13 cellular contexts compared by ENCODE assay signal in the genomic region with DNA sequence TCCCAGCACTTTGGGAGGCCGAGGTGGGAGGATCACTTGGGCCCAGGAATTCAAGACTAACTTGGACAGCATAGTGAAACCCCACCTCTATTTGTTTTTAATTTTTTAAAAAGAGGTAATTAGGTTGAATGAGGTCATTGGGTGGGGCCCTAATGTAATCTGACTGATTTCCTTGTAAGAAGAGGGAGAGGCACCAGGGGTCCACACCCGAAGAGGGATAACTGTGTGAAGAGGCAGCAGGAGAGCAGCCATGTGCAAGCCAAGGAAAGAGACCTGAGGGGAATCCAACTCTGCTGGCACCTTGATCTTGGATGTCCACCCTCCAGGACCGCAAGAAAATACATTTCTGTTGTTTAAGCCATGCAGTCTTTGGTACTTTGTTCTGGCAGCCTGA.
DNase-seq lines count a peak whose midpoint lies in the region; ATAC-seq and TF ChIP-seq lines count a peak whose summit lies in the region.
"Had no signal": no experiment of that assay in that cellular context is flagged by ENCODE, and none has a peak within 500 bp of the region (broad histone marks: within the 10 kb centered on the region; RNA-seq: fewer than 3 reads in every experiment).

No MANE protein-coding gene starts in this region.

- POLR2A ChIA-PET in HEK293T (lab: Yijun Ruan, JAX) = no interaction called here

- H3K36me3 ChIP-seq in GM23338 (ENCODE audit: insufficient read depth) (no peaks in the 10 kb centered on the region), OCI-LY1 (ENCODE audit: insufficient read depth, low read length) (no peaks in the 10 kb centered on the region), esophagus squamous epithelium (no peaks in the 10 kb centered on the region), smooth muscle cell (ENCODE audit: low read depth) (no peaks in the 10 kb centered on the region)
- H3K36me3 ChIP-seq: gastrocnemius medialis, MG63 had no signal

- H3K4me3 Mint-ChIP-seq in GM23338 = no peak overlapping the region
- H3K4me3 Mint-ChIP-seq in progenitor cell of endocrine pancreas (ENCODE audit: low read depth) = no peak overlapping the region
- H3K4me3 Mint-ChIP-seq: activated CD4-positive, alpha-beta T cell treated with anti-CD3 and anti-CD28 coated beads, Interleukin-2, amount 10 ng/mL, durations not matched to agents 24 days and 14 days; mesothelial cell of epicardium had no signal

- H3K27ac ChIP-seq in GM23338 (ENCODE audit: low read depth) (peak overlapping the region; percentile 93), OCI-LY1 (ENCODE audit: low read depth, low read length, poor library complexity, severe bottlenecking) (peak overlapping the region; percentile 98), esophagus squamous epithelium (peak overlapping the region; percentile 32 to 70 (median 50)), smooth muscle cell (ENCODE audit: low read depth) (no peak overlapping the region)
- H3K27ac ChIP-seq: gastrocnemius medialis, testis had no signal

- H3K27ac Mint-ChIP-seq in GM23338 (peak overlapping the region; percentile 92), progenitor cell of endocrine pancreas (peak overlapping the region; percentile 33)
- H3K27ac Mint-ChIP-seq: activated CD4-positive, alpha-beta T cell treated with anti-CD3 and anti-CD28 coated beads, Interleukin-2, amount 10 ng/mL, durations not matched to agents 24 days and 14 days had no signal

- H3K9ac ChIP-seq in OCI-LY1 (ENCODE audit: low read length) (peak overlapping the region; percentile 74), smooth muscle cell (ENCODE audit: low read depth) (no peak overlapping the region)

- no peaks in the 10 kb centered on the region for H4K20me1 ChIP-seq in GM23338 (replicated peaks; ENCODE audit: insufficient read depth)
- no peaks in the 10 kb centered on the region for H4K20me1 ChIP-seq in OCI-LY1 (ENCODE audit: insufficient read depth, low read length)
- no peaks in the 10 kb centered on the region for H4K20me1 ChIP-seq in smooth muscle cell (ENCODE audit: low read depth)

- H3K27me3 ChIP-seq in GM23338 (ENCODE audit: insufficient read depth) (no peaks in the 10 kb centered on the region), OCI-LY1 (ENCODE audit: insufficient read depth, low read length) (no peaks in the 10 kb centered on the region), esophagus squamous epithelium (no peaks in the 10 kb centered on the region), smooth muscle cell (ENCODE audit: low read depth) (no peaks in the 10 kb centered on the region)
- H3K27me3 ChIP-seq: gastrocnemius medialis, MG63, testis had no signal

- H3K9me3 Mint-ChIP-seq in GM23338 (no peaks in the 10 kb centered on the region), progenitor cell of endocrine pancreas (ENCODE audit: low read depth) (peaks cover 3% of the 10 kb centered on the region)
- H3K9me3 Mint-ChIP-seq: activated CD4-positive, alpha-beta T cell treated with anti-CD3 and anti-CD28 coated beads, Interleukin-2, amount 10 ng/mL, durations not matched to agents 24 days and 14 days; mesothelial cell of epicardium had no signal

- no peaks in the 10 kb centered on the region for H3K79me2 ChIP-seq in GM23338 (replicated peaks; ENCODE audit: insufficient read depth)
- no peaks in the 10 kb centered on the region for H3K79me2 ChIP-seq in OCI-LY1 (ENCODE audit: insufficient read depth, low read length)
- no peaks in the 10 kb centered on the region for H3K79me2 ChIP-seq in smooth muscle cell (ENCODE audit: low read depth)

- H3K4me1 ChIP-seq in GM23338 (ENCODE audit: insufficient read depth) (peaks cover 34% of the 10 kb centered on the region), OCI-LY1 (ENCODE audit: insufficient read depth, low read length, severe bottlenecking) (peaks cover 88% of the 10 kb centered on the region), esophagus squamous epithelium (peaks cover 0 to 32% (median 12%) of the 10 kb centered on the region in 3 donors), smooth muscle cell (ENCODE audit: low read depth) (no peaks in the 10 kb centered on the region)
- H3K4me1 ChIP-seq: gastrocnemius medialis, testis had no signal

- TF ChIP-seq CTCF in GM23338 (conservative IDR thresholded peaks at IDR 0.05; ENCODE audit: low read depth in 2 of 2) (no peak), OCI-LY1 (IDR thresholded peaks at IDR 0.05; ENCODE audit: low read length) (no peak), esophagus squamous epithelium (IDR thresholded peaks at IDR 0.05) (no peak), progenitor cell of endocrine pancreas (IDR thresholded peaks at IDR 0.05; ENCODE audit: unreplicated experiment) (no peak), smooth muscle cell (IDR thresholded peaks at IDR 0.05; ENCODE audit: borderline replicate concordance, insufficient read depth, poor library complexity, severe bottlenecking) (no peak), GM20000 (IDR thresholded peaks at IDR 0.05; ENCODE audit: extremely low read depth, missing control alignments) (no peak)

- ATAC-seq in GM23338 = peak; percentile 26; the same call in 2 of the 3 replicates
- ATAC-seq: gastrocnemius medialis had no signal

- H3K9me2 ChIP-seq in GM23338 (ENCODE audit: insufficient read depth) (no peaks in the 10 kb centered on the region), OCI-LY1 (ENCODE audit: low read depth, low read length) (no peaks in the 10 kb centered on the region)

- no peak for TF ChIP-seq POLR2A in esophagus squamous epithelium (IDR thresholded peaks at IDR 0.05)

- DNase-seq in GM23338 (ENCODE audit: low spot score) = no peak
- no peak for DNase-seq in esophagus squamous epithelium (lab: John Stamatoyannopoulos, UW)
- DNase-seq in progenitor cell of endocrine pancreas (ENCODE audit: low spot score, unreplicated experiment) = no peak
- DNase-seq in smooth muscle cell (lab: John Stamatoyannopoulos, UW; ENCODE audit: unreplicated experiment) = no peak
- DNase-seq in HEK293T (ENCODE audit: extremely low spot score) = no peak
- no peak for DNase-seq in GM20000 (ENCODE audit: low spot score)
- DNase-seq: activated CD4-positive, alpha-beta T cell treated with anti-CD3 and anti-CD28 coated beads, Interleukin-2, amount 10 ng/mL, durations not matched to agents 24 days and 14 days; gastrocnemius medialis; stimulated activated CD4-positive, alpha-beta T cell treated with anti-CD3 and anti-CD28 coated beads, Interleukin-12 subunit alpha, Interleukin-12 subunit beta, amount 100 ng/mL, for 4 hours; testis had no signal

- 37 to 57% methylated on average over 3 of the region's 3 CpGs for WGBS in esophagus squamous epithelium, 2 donors
- WGBS in smooth muscle cell (ENCODE audit: low lambda C conversion rate) = 80% methylated on average over 3 of the region's 3 CpGs

- intact Hi-C loops in esophagus squamous epithelium (cut with DNase I) = no loop called here

- H3K27me3 Mint-ChIP-seq in GM23338 (ENCODE audit: insufficient read depth, low read depth, poor library complexity) = no peaks in the 10 kb centered on the region
- no peaks in the 10 kb centered on the region for H3K27me3 Mint-ChIP-seq in progenitor cell of endocrine pancreas

- H3K4me1 Mint-ChIP-seq in GM23338 = peaks cover 39% of the 10 kb centered on the region
- H3K4me1 Mint-ChIP-seq in progenitor cell of endocrine pancreas (ENCODE audit: low read depth) = peaks cover 14% of the 10 kb centered on the region
- H3K4me1 Mint-ChIP-seq: activated CD4-positive, alpha-beta T cell treated with anti-CD3 and anti-CD28 coated beads, Interleukin-2, amount 10 ng/mL, durations not matched to agents 24 days and 14 days had no signal

- no peak overlapping the region for H2AFZ ChIP-seq in GM23338
- no peak overlapping the region for H2AFZ ChIP-seq in OCI-LY1 (ENCODE audit: low read length)
- H2AFZ ChIP-seq in smooth muscle cell (ENCODE audit: low read depth) = no peak overlapping the region

- H3K36me3 Mint-ChIP-seq in GM23338 (ENCODE audit: low read depth) = no peaks in the 10 kb centered on the region
- no peaks in the 10 kb centered on the region for H3K36me3 Mint-ChIP-seq in progenitor cell of endocrine pancreas (ENCODE audit: insufficient read depth)
- H3K36me3 Mint-ChIP-seq: mesothelial cell of epicardium had no signal

- H3K4me2 ChIP-seq in GM23338 (no peak overlapping the region), OCI-LY1 (ENCODE audit: low read length) (peak overlapping the region; percentile 59; the same call in 1 of the 2 replicates), smooth muscle cell (no peak overlapping the region)

- H3K9me3 ChIP-seq in OCI-LY1 (ENCODE audit: low read length) (no peaks in the 10 kb centered on the region), esophagus squamous epithelium (no peaks in the 10 kb centered on the region), smooth muscle cell (replicated peaks; ENCODE audit: low read depth) (no peaks in the 10 kb centered on the region)
- H3K9me3 ChIP-seq: gastrocnemius medialis, MG63, testis had no signal

- no peaks in the 10 kb centered on the region for H3F3A ChIP-seq in GM23338 (replicated peaks; ENCODE audit: low read depth)
- H3F3A ChIP-seq in OCI-LY1 (ENCODE audit: insufficient read depth, low read length) = no peaks in the 10 kb centered on the region
- H3F3A ChIP-seq in smooth muscle cell (ENCODE audit: low read depth) = no peaks in the 10 kb centered on the region

- CTCF ChIA-PET in HEK293T (lab: Yijun Ruan, JAX) = no interaction called here

- no peak overlapping the region for H3K4me3 ChIP-seq in GM23338
- no peak overlapping the region for H3K4me3 ChIP-seq in OCI-LY1 (ENCODE audit: low read depth, low read length, poor library complexity, severe bottlenecking)
- H3K4me3 ChIP-seq in esophagus squamous epithelium = no peak overlapping the region
- H3K4me3 ChIP-seq in smooth muscle cell = no peak overlapping the region
- H3K4me3 ChIP-seq: gastrocnemius medialis, MG63, testis had no signal

TF ChIP-seq in GM23338, 12 proteins besides CTCF, POLR2A, EP300 and RAD21 (continues in another document):
- TF ChIP-seq POLR2AphosphoS5 (IDR thresholded peaks at IDR 0.05; ENCODE audit: low read depth) = no peak
- no peak for TF ChIP-seq ZNF331 (CRISPR knock-in tag; IDR thresholded peaks at IDR 0.05; ENCODE audit: low read depth)
- no peak for TF ChIP-seq STAT1 (IDR thresholded peaks at IDR 0.05; ENCODE audit: unreplicated experiment)

TF ChIP-seq in HEK293T, 16 proteins besides CTCF, POLR2A, EP300 and RAD21 (continues in another document):
- TF ChIP-seq FOXK2 (IDR thresholded peaks at IDR 0.05) = no peak
- no peak for TF ChIP-seq ARNT (IDR thresholded peaks at IDR 0.05)
- TF ChIP-seq BHLHE40 (IDR thresholded peaks at IDR 0.05; ENCODE audit: borderline replicate concordance) = no peak
- TF ChIP-seq HDGF (IDR thresholded peaks at IDR 0.05; ENCODE audit: borderline replicate concordance) = no peak
- TF ChIP-seq CTBP1 (IDR thresholded peaks at IDR 0.05; ENCODE audit: borderline replicate concordance) = no peak
- TF ChIP-seq ZNF384 (IDR thresholded peaks at IDR 0.05) = no peak
- TF ChIP-seq L3MBTL2 (conservative IDR thresholded peaks at IDR 0.05) = no peak
- no peak for TF ChIP-seq SP1 (IDR thresholded peaks at IDR 0.05)
- TF ChIP-seq LEF1 (IDR thresholded peaks at IDR 0.05; ENCODE audit: borderline replicate concordance) = no peak
- TF ChIP-seq FOXM1 (IDR thresholded peaks at IDR 0.05; ENCODE audit: borderline replicate concordance) = no peak
